Comparison of ENCODE assay signal across 20 cellular contexts in the genomic region with DNA sequence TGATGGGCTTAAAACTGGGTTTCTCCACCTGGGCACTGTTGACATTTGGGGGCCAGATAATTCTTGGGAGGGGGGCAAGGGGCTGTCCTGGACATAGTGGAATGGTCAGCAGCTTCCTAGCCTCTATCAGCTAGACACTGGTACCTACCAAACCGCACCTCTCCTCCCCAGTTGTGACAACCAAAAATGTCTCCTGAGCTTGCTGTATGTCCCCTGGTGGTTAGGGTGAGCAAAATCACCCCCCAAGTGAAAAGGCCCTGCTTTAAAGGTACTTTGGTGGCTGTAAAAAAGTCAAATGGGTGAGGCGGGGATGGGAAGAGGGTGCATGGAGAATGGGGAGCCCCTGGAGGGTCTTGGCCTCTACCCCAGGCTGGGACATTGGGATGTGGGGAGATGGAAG.
"Had no signal": no experiment of that assay in that cellular context is flagged by ENCODE, and none has a peak within 500 bp of the region (broad histone marks: within the 10 kb centered on the region; RNA-seq: fewer than 3 reads in every experiment).

No MANE protein-coding gene starts in this region.

- H3K9me3 ChIP-seq: left lung, spleen, thoracic aorta, vagina had no signal

- ATAC-seq: activated naive CD8-positive, alpha-beta T cell treated with anti-CD3 and anti-CD28 coated beads, Interleukin-2, amount 50 U/mL, for 24 hours; esophagus mucosa; left lung; natural killer cell had no signal

- H3K4me3 ChIP-seq: left lung, lung, spleen, thoracic aorta, vagina had no signal

- H3K9me3 Mint-ChIP-seq: activated naive CD4-positive, alpha-beta T cell treated with anti-CD3 and anti-CD28 coated beads, Interleukin-2, amount 50 U/mL, for 24 hours; activated naive CD8-positive, alpha-beta T cell treated with anti-CD3 and anti-CD28 coated beads, Interleukin-2, amount 50 U/mL, for 24 hours; natural killer cell; stimulated activated naive CD8-positive, alpha-beta T cell treated with anti-CD3 and anti-CD28 coated beads, Interleukin-15, Interleukin-2, amounts not matched to agents 100 ng/mL and 50 ng/mL, for 24 hours had no signal

- H3K4me1 Mint-ChIP-seq: activated naive CD4-positive, alpha-beta T cell treated with anti-CD3 and anti-CD28 coated beads, Interleukin-2, amount 50 U/mL, for 24 hours; activated naive CD8-positive, alpha-beta T cell treated with anti-CD3 and anti-CD28 coated beads, Interleukin-2, amount 50 U/mL, for 24 hours; natural killer cell had no signal

- H3K36me3 Mint-ChIP-seq: activated naive CD4-positive, alpha-beta T cell treated with anti-CD3 and anti-CD28 coated beads, Interleukin-2, amount 50 U/mL, for 24 hours; natural killer cell had no signal

- H3K27me3 ChIP-seq: vagina had no signal

- DNase-seq: activated CD4-positive, alpha-beta T cell treated with anti-CD3 and anti-CD28 coated beads for 4 hours; activated CD4-positive, alpha-beta T cell treated with anti-CD3 and anti-CD28 coated beads, Interleukin-2, amount 50 U/mL, for 4 hours; activated CD8-positive, alpha-beta memory T cell treated with anti-CD3 and anti-CD28 coated beads for 24 hours; activated CD8-positive, alpha-beta memory T cell treated with anti-CD3 and anti-CD28 coated beads, Interleukin-2, amount 50 U/mL, for 4 hours; activated gamma-delta T cell treated with Interleukin-2 at 50 U/mL for 16 hours; activated naive CD8-positive, alpha-beta T cell treated with anti-CD3 and anti-CD28 coated beads, Interleukin-2, amount 50 U/mL, for 24 hours; activated T-cell treated with anti-CD3 and anti-CD28 coated beads, Interleukin-2, amount 50 U/mL, for 1 hour; amygdala; foreskin melanocyte; left lung; natural killer cell; posterior cingulate gyrus; spleen; trophoblast cell had no signal

- H3K27ac Mint-ChIP-seq: activated naive CD4-positive, alpha-beta T cell treated with anti-CD3 and anti-CD28 coated beads, Interleukin-2, amount 50 U/mL, for 24 hours; activated naive CD8-positive, alpha-beta T cell treated with anti-CD3 and anti-CD28 coated beads, Interleukin-2, amount 50 U/mL, for 24 hours; natural killer cell; stimulated activated naive CD8-positive, alpha-beta T cell treated with anti-CD3 and anti-CD28 coated beads, Interleukin-15, Interleukin-2, amounts not matched to agents 100 ng/mL and 50 ng/mL, for 24 hours had no signal

- H3K36me3 ChIP-seq: left lung, spleen, thoracic aorta, vagina had no signal

- H3K27ac ChIP-seq: left lung, spleen, thoracic aorta, vagina had no signal

- H3K4me3 Mint-ChIP-seq: activated naive CD4-positive, alpha-beta T cell treated with anti-CD3 and anti-CD28 coated beads, Interleukin-2, amount 50 U/mL, for 24 hours; activated naive CD8-positive, alpha-beta T cell treated with anti-CD3 and anti-CD28 coated beads, Interleukin-2, amount 50 U/mL, for 24 hours; natural killer cell; stimulated activated naive CD8-positive, alpha-beta T cell treated with anti-CD3 and anti-CD28 coated beads, Interleukin-15, Interleukin-2, amounts not matched to agents 100 ng/mL and 50 ng/mL, for 24 hours had no signal

- H3K4me1 ChIP-seq: left lung, spleen, vagina had no signal
